In genomic region chr5:115648072-115648471, GRCh38 we compare ENCODE assay signal across 27 cellular contexts. TPM values are rescaled to one million over a fixed set of nuclear protein-coding genes. Genes with fewer than 3 reads are reported as not detected.
"Had no signal": no experiment of that assay in that cellular context is flagged by ENCODE, and none has a peak within 500 bp of the region (broad histone marks: within the 10 kb centered on the region; RNA-seq: fewer than 3 reads in every experiment).

No MANE protein-coding gene starts in this region.

- H3K36me3 ChIP-seq: lower lobe of right lung, pancreas, stomach, thyroid gland, transverse colon, upper lobe of left lung, vagina had no signal

- DNase-seq: islet precursor cell; left ventricle myocardium superior; lower lobe of right lung; mammary epithelial cell; mesenchymal stem cell; naive thymus-derived CD8-positive, alpha-beta T cell; nucleus accumbens; pancreas; posterior cingulate gyrus; psoas muscle; stimulated activated CD4-positive, alpha-beta T cell treated with anti-CD3 and anti-CD28 coated beads, Interleukin-12 subunit alpha, Interleukin-12 subunit beta, amount 100 ng/mL, for 4 hours; stimulated activated CD4-positive, alpha-beta T cell treated with anti-CD3 and anti-CD28 coated beads, Interleukin-15, amount 100 ng/mL, for 24 hours; stimulated activated CD4-positive, alpha-beta T cell treated with anti-CD3 and anti-CD28 coated beads, Interleukin-2, amount 100 ng/mL, for 24 hours; stimulated activated CD4-positive, alpha-beta T cell treated with anti-CD3 and anti-CD28 coated beads, Interleukin-4, amount 100 ng/mL, for 1 hour; stimulated activated naive B cell treated with anti-CD40 and anti-IgM and Interleukin-4, amounts not matched to agents 10 μg/mL and 1 μg/mL and 100 μg/mL, for 72 hours; stimulated activated naive CD8-positive, alpha-beta T cell treated with anti-CD3 and anti-CD28 coated beads, Interleukin-15, Interleukin-2, amounts not matched to agents 100 U/mL and 50 U/mL, for 24 hours; stomach; testis; thyroid gland; transverse colon; upper lobe of left lung had no signal

- H3K9me3 Mint-ChIP-seq: naive thymus-derived CD8-positive, alpha-beta T cell; nephron; neural crest cell; stimulated activated naive B cell treated with anti-CD40 and anti-IgM and Interleukin-4, amounts not matched to agents 10 μg/mL and 1 μg/mL and 100 μg/mL, for 72 hours had no signal

- H3K4me1 ChIP-seq: lower lobe of right lung, pancreas, psoas muscle, stomach, testis, thyroid gland, transverse colon, upper lobe of left lung, vagina had no signal

- H2AFZ ChIP-seq: hepatocyte had no signal

- H3K36me3 Mint-ChIP-seq: naive thymus-derived CD8-positive, alpha-beta T cell; stimulated activated naive B cell treated with anti-CD40 and anti-IgM and Interleukin-4, amounts not matched to agents 10 μg/mL and 1 μg/mL and 100 μg/mL, for 72 hours had no signal

- H3K79me2 ChIP-seq: hepatocyte had no signal

- H3K27ac Mint-ChIP-seq: naive thymus-derived CD8-positive, alpha-beta T cell; nephron; stimulated activated naive B cell treated with anti-CD40 and anti-IgM and Interleukin-4, amounts not matched to agents 10 μg/mL and 1 μg/mL and 100 μg/mL, for 72 hours had no signal

- H3K4me3 Mint-ChIP-seq: naive thymus-derived CD8-positive, alpha-beta T cell; nephron; neural crest cell; stimulated activated naive B cell treated with anti-CD40 and anti-IgM and Interleukin-4, amounts not matched to agents 10 μg/mL and 1 μg/mL and 100 μg/mL, for 72 hours had no signal

- H3K4me3 ChIP-seq: hepatocyte, lower lobe of right lung, pancreas, psoas muscle, skin epidermis, stomach, testis, thyroid gland, transverse colon, upper lobe of left lung, vagina had no signal

- ATAC-seq: left ventricle myocardium superior; lower lobe of right lung; naive thymus-derived CD8-positive, alpha-beta T cell; pancreas; psoas muscle; sciatic nerve; stimulated activated naive B cell treated with anti-CD40 and anti-IgM and Interleukin-4, amounts not matched to agents 10 μg/mL and 1 μg/mL and 100 μg/mL, for 72 hours; stimulated activated naive CD8-positive, alpha-beta T cell treated with anti-CD3 and anti-CD28 coated beads, Interleukin-15, Interleukin-2, amounts not matched to agents 100 U/mL and 50 U/mL, for 24 hours had no signal

- H3K4me1 Mint-ChIP-seq: naive thymus-derived CD8-positive, alpha-beta T cell; nephron; neural crest cell; stimulated activated naive B cell treated with anti-CD40 and anti-IgM and Interleukin-4, amounts not matched to agents 10 μg/mL and 1 μg/mL and 100 μg/mL, for 72 hours had no signal

- H3K9me3 ChIP-seq: lower lobe of right lung, pancreas, psoas muscle, stomach, testis, thyroid gland, transverse colon, upper lobe of left lung, vagina had no signal

- H3K27me3 ChIP-seq: hepatocyte, pancreas, testis, thyroid gland, upper lobe of left lung, vagina had no signal

- H3K4me2 ChIP-seq: hepatocyte had no signal

- FAIRE-seq: pancreas had no signal

- H3K27ac ChIP-seq: hepatocyte, lower lobe of right lung, pancreas, psoas muscle, skin epidermis, stomach, testis, thyroid gland, transverse colon, upper lobe of left lung, vagina had no signal

RNA-seq across cellular contexts. Expression of gene TICAM2, which starts 45.8 kb away (rescaled TPM):
- polyA plus RNA-seq: naive thymus-derived CD8-positive, alpha-beta T cell had no signal
